In genomic region chr17:40112718-40113109, GRCh38 we compare ENCODE assay signal across 1 cellular context.
TF ChIP-seq lines count a peak whose summit lies in the region.

No MANE protein-coding gene starts in this region.

TF ChIP-seq in GM12878, 131 proteins besides CTCF, POLR2A, EP300 and RAD21:
- TF ChIP-seq BMI1 (IDR thresholded peaks at IDR 0.05; ENCODE audit: borderline replicate concordance), result no peak
- no peak for TF ChIP-seq LARP7 (IDR thresholded peaks at IDR 0.05)
- no peak for TF ChIP-seq ZBTB33 (IDR thresholded peaks at IDR 0.05)
- TF ChIP-seq NFYA (IDR thresholded peaks at IDR 0.05; ENCODE audit: borderline replicate concordance, low read depth, low read length), result no peak
- no peak for TF ChIP-seq IRF5 (IDR thresholded peaks at IDR 0.05; ENCODE audit: borderline replicate concordance)
- TF ChIP-seq SKIL (IDR thresholded peaks at IDR 0.05; ENCODE audit: low read depth, poor library complexity, severe bottlenecking), result no peak
- TF ChIP-seq SREBF2 (IDR thresholded peaks at IDR 0.05; ENCODE audit: low read length), result no peak
- TF ChIP-seq HDAC6 (IDR thresholded peaks at IDR 0.05; ENCODE audit: unreplicated experiment), result no peak
- no peak for TF ChIP-seq TCF7 (IDR thresholded peaks at IDR 0.05; ENCODE audit: borderline replicate concordance)
- TF ChIP-seq E4F1 (IDR thresholded peaks at IDR 0.05; ENCODE audit: borderline replicate concordance, partially characterized antibody), result no peak
- TF ChIP-seq CHD2 (IDR thresholded peaks at IDR 0.05; ENCODE audit: borderline replicate concordance, low read depth, low read length), result no peak
- no peak for TF ChIP-seq MTA3 (IDR thresholded peaks at IDR 0.05; ENCODE audit: borderline replicate concordance, low read length)
- TF ChIP-seq PAX8 (IDR thresholded peaks at IDR 0.05), result no peak
- no peak for TF ChIP-seq HCFC1 (IDR thresholded peaks at IDR 0.05; ENCODE audit: low read length)
- no peak for TF ChIP-seq TCF12 (IDR thresholded peaks at IDR 0.05; ENCODE audit: low read depth, low read length)
- TF ChIP-seq GATAD2B (conservative IDR thresholded peaks at IDR 0.05; ENCODE audit: low read depth), result no peak
- no peak for TF ChIP-seq CREB1 (IDR thresholded peaks at IDR 0.05; ENCODE audit: low read depth)
